Comparison of ENCODE assay signal across 1 cellular context in genomic region chr16:30378236-30379164, GRCh38.
TF ChIP-seq lines count a peak whose summit lies in the region.

No MANE protein-coding gene starts in this region.

TF ChIP-seq in K562, 482 proteins besides CTCF, POLR2A, EP300 and RAD21 (continued from another document and continues in another):
- TF ChIP-seq NFE2 (IDR thresholded peaks at IDR 0.05; ENCODE audit: low read depth) = no peak
- no peak for TF ChIP-seq ZNF3 (CRISPR knock-in tag; IDR thresholded peaks at IDR 0.05)
- TF ChIP-seq TARDBP (IDR thresholded peaks at IDR 0.05) = peak; percentile 50; the same call in 1 of the 2 replicates
- TF ChIP-seq HNRNPH1 (optimal IDR thresholded peaks at IDR 0.05; ENCODE audit: low read depth, low read length) = no peak
- TF ChIP-seq ZNF696 (CRISPR knock-in tag; conservative IDR thresholded peaks at IDR 0.05) = no peak
- no peak for TF ChIP-seq KLF16 (IDR thresholded peaks at IDR 0.05)
- TF ChIP-seq SRSF9 (IDR thresholded peaks at IDR 0.05; ENCODE audit: borderline replicate concordance, low read depth, low read length) = no peak
- TF ChIP-seq AFF1 (IDR thresholded peaks at IDR 0.05; ENCODE audit: low read depth in 1 of 2, partially characterized antibody in 2 of 2) = peak in 1 of 2 experiments; percentile 34
- TF ChIP-seq CBFA2T2 (conservative IDR thresholded peaks at IDR 0.05) = no peak
- TF ChIP-seq MECOM (CRISPR knock-in tag; IDR thresholded peaks at IDR 0.05) = no peak
- no peak for TF ChIP-seq ARHGAP35 (IDR thresholded peaks at IDR 0.05; ENCODE audit: partially characterized antibody)
- peak; percentile 78 for TF ChIP-seq SUPT5H (IDR thresholded peaks at IDR 0.05)
- TF ChIP-seq PTRF (tag; IDR thresholded peaks at IDR 0.05) = no peak
- no peak for TF ChIP-seq CCAR2 (IDR thresholded peaks at IDR 0.05; ENCODE audit: low read depth, low read length)
- TF ChIP-seq FOXM1 (IDR thresholded peaks at IDR 0.05; ENCODE audit: low read depth) = no peak
- peak; percentile 77; the same call in 1 of the 2 replicates for TF ChIP-seq FOXM1 (CRISPR knock-in tag; IDR thresholded peaks at IDR 0.05; ENCODE audit: low read depth)
- no peak for TF ChIP-seq JUNB (CRISPR knock-in tag; conservative IDR thresholded peaks at IDR 0.05)
- TF ChIP-seq ETS2 (tag; IDR thresholded peaks at IDR 0.05; ENCODE audit: borderline replicate concordance, poor library complexity, severe bottlenecking) = no peak
- TF ChIP-seq SRSF7 (optimal IDR thresholded peaks at IDR 0.05; ENCODE audit: low read depth, low read length) = no peak
- TF ChIP-seq HNRNPL (IDR thresholded peaks at IDR 0.05; ENCODE audit: low read depth, low read length) = no peak
- TF ChIP-seq ZNF282 (CRISPR knock-in tag; IDR thresholded peaks at IDR 0.05) = no peak
- no peak for TF ChIP-seq HEY1 (CRISPR knock-in tag; IDR thresholded peaks at IDR 0.05; ENCODE audit: borderline replicate concordance)
- no peak for TF ChIP-seq RFX1 (IDR thresholded peaks at IDR 0.05)
- no peak for TF ChIP-seq ELF2 (CRISPR knock-in tag; IDR thresholded peaks at IDR 0.05)
- no peak for TF ChIP-seq CBX2 (IDR thresholded peaks at IDR 0.05; ENCODE audit: insufficient read depth, low read length, poor library complexity, severe bottlenecking)
- TF ChIP-seq OTX1 (CRISPR knock-in tag; IDR thresholded peaks at IDR 0.05) = peak; percentile 57; the same call in 1 of the 2 replicates
- no peak for TF ChIP-seq ATF1 (CRISPR knock-in tag; IDR thresholded peaks at IDR 0.05)
- no peak for TF ChIP-seq ATF1 (tag; IDR thresholded peaks at IDR 0.05)
- peak; percentile 13; the same call in 1 of the 2 replicates for TF ChIP-seq CREM (IDR thresholded peaks at IDR 0.05; ENCODE audit: low read depth)
- peak; percentile 42; the same call in 1 of the 2 replicates for TF ChIP-seq GABPA (tag; conservative IDR thresholded peaks at IDR 0.05; ENCODE audit: low read depth)
- TF ChIP-seq RBM14 (IDR thresholded peaks at IDR 0.05; ENCODE audit: borderline replicate concordance, insufficient read depth, low read depth, low read length) = no peak
- no peak for TF ChIP-seq SAFB2 (IDR thresholded peaks at IDR 0.05; ENCODE audit: borderline replicate concordance, low read depth, low read length, severe bottlenecking)
- no peak for TF ChIP-seq ZNF766 (CRISPR knock-in tag; conservative IDR thresholded peaks at IDR 0.05)
- no peak for TF ChIP-seq ZNF23 (CRISPR knock-in tag; IDR thresholded peaks at IDR 0.05)
- TF ChIP-seq MAFK (IDR thresholded peaks at IDR 0.05; ENCODE audit: low read length) = no peak
- peak; percentile 85 for TF ChIP-seq E2F3 (CRISPR knock-in tag; IDR thresholded peaks at IDR 0.05)
- TF ChIP-seq KHSRP (IDR thresholded peaks at IDR 0.05) = no peak
- no peak for TF ChIP-seq DACH1 (IDR thresholded peaks at IDR 0.05; ENCODE audit: partially characterized antibody)
- TF ChIP-seq MED1 (CRISPR knock-in tag; IDR thresholded peaks at IDR 0.05; ENCODE audit: borderline replicate concordance) = no peak; the same call in 1 of the 2 replicates
- TF ChIP-seq THRAP3 (IDR thresholded peaks at IDR 0.05; ENCODE audit: borderline replicate concordance) = no peak
- peak; percentile 84; the same call in 1 of the 2 replicates for TF ChIP-seq ZNF740 (CRISPR knock-in tag; IDR thresholded peaks at IDR 0.05)
- no peak for TF ChIP-seq ZNF740 (tag; IDR thresholded peaks at IDR 0.05)
- no peak for TF ChIP-seq IFI16 (CRISPR knock-in tag; IDR thresholded peaks at IDR 0.05)
- TF ChIP-seq HMG20A (CRISPR knock-in tag; conservative IDR thresholded peaks at IDR 0.05) = no peak
- no peak for TF ChIP-seq KAT8 (IDR thresholded peaks at IDR 0.05; ENCODE audit: low read depth)
- no peak for TF ChIP-seq TFAM (CRISPR knock-in tag; conservative IDR thresholded peaks at IDR 0.05)
- TF ChIP-seq TCF7 (IDR thresholded peaks at IDR 0.05; ENCODE audit: borderline replicate concordance) = no peak
- TF ChIP-seq STAG1 (CRISPR knock-in tag; IDR thresholded peaks at IDR 0.05; ENCODE audit: borderline replicate concordance) = 0 out of 2 replicates have a peak, but pooled peaks have one; percentile 11
- no peak for TF ChIP-seq ZNF699 (CRISPR knock-in tag; IDR thresholded peaks at IDR 0.05; ENCODE audit: insufficient replicate concordance)
- TF ChIP-seq CREB5 (CRISPR knock-in tag; IDR thresholded peaks at IDR 0.05) = no peak
- no peak for TF ChIP-seq CREB3 (tag; conservative IDR thresholded peaks at IDR 0.05; ENCODE audit: low read depth)
- no peak for TF ChIP-seq ASH1L (IDR thresholded peaks at IDR 0.05; ENCODE audit: borderline replicate concordance, low read depth, partially characterized antibody)
- TF ChIP-seq PHF21A (IDR thresholded peaks at IDR 0.05; ENCODE audit: borderline replicate concordance, low read depth) = no peak; the same call in 1 of the 2 replicates
- TF ChIP-seq MCM5 (IDR thresholded peaks at IDR 0.05; ENCODE audit: low read depth) = no peak
- no peak for TF ChIP-seq THRA (IDR thresholded peaks at IDR 0.05)
- no peak for TF ChIP-seq BRF2 (IDR thresholded peaks at IDR 0.05; ENCODE audit: borderline replicate concordance, insufficient read depth, insufficient read length)
- no peak for TF ChIP-seq SNIP1 (IDR thresholded peaks at IDR 0.05; ENCODE audit: low read depth)
- no peak for TF ChIP-seq TFE3 (CRISPR knock-in tag; IDR thresholded peaks at IDR 0.05)
- no peak for TF ChIP-seq PCBP1 (IDR thresholded peaks at IDR 0.05; ENCODE audit: low read depth, low read length, poor library complexity, severe bottlenecking)
- TF ChIP-seq SLC30A9 (CRISPR knock-in tag; IDR thresholded peaks at IDR 0.05) = no peak
- no peak for TF ChIP-seq PTBP1 (IDR thresholded peaks at IDR 0.05; ENCODE audit: low read depth, low read length)
- no peak for TF ChIP-seq C11orf30 (IDR thresholded peaks at IDR 0.05; ENCODE audit: low read depth)
- no peak; the same call in 1 of the 2 replicates for TF ChIP-seq GTF2E2 (tag; IDR thresholded peaks at IDR 0.05)
- TF ChIP-seq NR2F6 (CRISPR knock-in tag; IDR thresholded peaks at IDR 0.05) = peak; percentile 74; the same call in 1 of the 2 replicates
- no peak for TF ChIP-seq HIVEP1 (CRISPR knock-in tag; IDR thresholded peaks at IDR 0.05)
- no peak for TF ChIP-seq BCL6 (CRISPR knock-in tag; IDR thresholded peaks at IDR 0.05)
- TF ChIP-seq TEAD2 (tag; IDR thresholded peaks at IDR 0.05) = no peak
- no peak; the same call in 1 of the 2 replicates for TF ChIP-seq MEF2D (tag; conservative IDR thresholded peaks at IDR 0.05; ENCODE audit: low read depth)
- no peak for TF ChIP-seq STAT5A (IDR thresholded peaks at IDR 0.05; ENCODE audit: borderline replicate concordance, low read length)
- no peak for TF ChIP-seq NR0B1 (IDR thresholded peaks at IDR 0.05; ENCODE audit: partially characterized antibody)
- no peak for TF ChIP-seq GATA2 (CRISPR knock-in tag; IDR thresholded peaks at IDR 0.05)
- TF ChIP-seq PPARD (CRISPR knock-in tag; IDR thresholded peaks at IDR 0.05) = no peak
- TF ChIP-seq SAFB (IDR thresholded peaks at IDR 0.05; ENCODE audit: borderline replicate concordance, low read depth, low read length) = no peak
- TF ChIP-seq NCOA6 (IDR thresholded peaks at IDR 0.05) = no peak
- TF ChIP-seq CCNT2 (IDR thresholded peaks at IDR 0.05; ENCODE audit: borderline replicate concordance, extremely low read depth, insufficient read length, low read depth, low read length) = peak; percentile 71
